In genomic region chr3:43098761-43099160, GRCh38 we compare ENCODE assay signal across 5 cellular contexts.
"Had no signal": no experiment of that assay in that cellular context is flagged by ENCODE, and none has a peak within 500 bp of the region (broad histone marks: within the 10 kb centered on the region; RNA-seq: fewer than 3 reads in every experiment).

No MANE protein-coding gene starts in this region.

- H3K4me3 ChIP-seq: K562 had no signal

- H3K27me3 Mint-ChIP-seq: IgD-negative memory B cell had no signal

- H3K27ac ChIP-seq: HL-60 had no signal

- H3K4me1 Mint-ChIP-seq: IgD-negative memory B cell had no signal

- H3K4me3 Mint-ChIP-seq: IgD-negative memory B cell had no signal

- DNase-seq: IMR-90, KBM-7 had no signal

- H3K9me3 Mint-ChIP-seq: IgD-negative memory B cell had no signal

- H3K27ac Mint-ChIP-seq: IgD-negative memory B cell had no signal
